Comparison of ENCODE assay signal across 20 cellular contexts in genomic region chr2:238456449-238456848, GRCh38.
"Had no signal": no experiment of that assay in that cellular context is flagged by ENCODE, and none has a peak within 500 bp of the region (broad histone marks: within the 10 kb centered on the region; RNA-seq: fewer than 3 reads in every experiment).

No MANE protein-coding gene starts in this region.

- DNase-seq: KBM-7, MG63, NCI-H1092, NCI-H1436, NCI-H187, NCI-H2029, NCI-H2081 treated with DMSO at 0.1 percent for 48 hours, NCI-H2171, NCI-H226, NCI-H446, NCI-H510A, NCI-H524 treated with DMSO at 0.1 percent for 48 hours, NCI-H69, NCI-H774, PC-3, SHP77, SK-N-SH, SW 1271 had no signal

- H3K4me2 ChIP-seq: SK-N-SH had no signal

- H3K27me3 ChIP-seq: MG63 had no signal

- H3K4me3 ChIP-seq: MG63 had no signal

- H3K27ac ChIP-seq: RWPE1 had no signal

- ATAC-seq: Panc1, PC-3 had no signal

- H3K9me3 ChIP-seq: MG63, SK-N-SH had no signal

- H3K9ac ChIP-seq: SK-N-SH had no signal
